In the genomic region with DNA sequence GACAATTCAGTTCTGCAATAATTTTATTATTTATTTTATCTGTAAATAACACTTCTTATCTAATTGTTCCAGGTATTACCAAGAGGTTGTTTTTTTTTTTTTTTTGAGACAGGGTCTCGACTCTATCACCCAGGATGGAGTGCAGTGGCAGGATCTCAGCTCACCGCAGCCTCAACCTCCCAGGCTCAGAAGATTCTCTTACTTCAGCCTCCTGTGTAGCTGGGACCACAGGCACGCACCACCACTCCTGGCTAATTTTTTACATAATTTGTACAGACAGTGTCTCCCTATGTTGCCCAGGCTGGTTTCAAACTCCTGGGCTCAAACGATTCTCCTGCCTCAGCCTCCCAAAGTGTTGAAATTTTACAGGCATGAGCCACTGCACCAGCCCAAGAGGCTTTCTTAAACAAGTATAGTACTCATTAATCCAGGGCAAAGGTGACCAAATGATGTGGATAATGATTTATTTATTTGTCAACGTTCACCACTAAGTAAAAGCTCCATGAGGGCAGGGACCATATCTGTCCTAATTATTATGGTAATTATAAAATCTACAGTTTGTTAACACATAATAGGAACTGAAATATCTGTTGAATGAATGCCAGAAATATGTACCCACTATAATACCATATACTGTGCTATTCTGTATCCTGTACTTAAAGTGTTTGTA, we compare ENCODE assay signal across 9 cellular contexts. TPM values are rescaled to one million over a fixed set of nuclear protein-coding genes. Genes with fewer than 3 reads are reported as not detected.
DNase-seq lines count a peak whose midpoint lies in the region; ATAC-seq, FAIRE-seq and TF ChIP-seq lines count a peak whose summit lies in the region.
"Had no signal": no experiment of that assay in that cellular context is flagged by ENCODE, and none has a peak within 500 bp of the region (broad histone marks: within the 10 kb centered on the region; RNA-seq: fewer than 3 reads in every experiment).

No MANE protein-coding gene starts in this region.

- H3K4me3 ChIP-seq in OCI-LY7 (ENCODE audit: low read depth, low read length, poor library complexity, severe bottlenecking) = peak overlapping the region; percentile 54
- H3K4me3 ChIP-seq in small intestine (ENCODE audit: low read depth in 1 of 2, low read length in 2 of 2) = no peak overlapping the region

- intact Hi-C loops in OCI-LY7 (cut with micrococcal nuclease; ENCODE audit: unreplicated experiment) = no loop called here
- intact Hi-C loops in dendritic cell treated with granulocyte-macrophage colony-stimulating factor and Interleukin-4, amounts not matched to agents 40 ng/mL and 50 ng/mL, for 4 days (cut with micrococcal nuclease) = no loop called here

- H3K4me3 Mint-ChIP-seq in dendritic cell treated with granulocyte-macrophage colony-stimulating factor and Interleukin-4, amounts not matched to agents 40 ng/mL and 50 ng/mL, for 4 days = peak overlapping the region; percentile 60
- H3K4me3 Mint-ChIP-seq: brain had no signal

- H3K36me3 Mint-ChIP-seq in dendritic cell treated with granulocyte-macrophage colony-stimulating factor and Interleukin-4, amounts not matched to agents 40 ng/mL and 50 ng/mL, for 4 days (ENCODE audit: low read depth) = peaks cover 46% of the 10 kb centered on the region

- H3K27me3 Mint-ChIP-seq in dendritic cell treated with granulocyte-macrophage colony-stimulating factor and Interleukin-4, amounts not matched to agents 40 ng/mL and 50 ng/mL, for 4 days = no peaks in the 10 kb centered on the region
- H3K27me3 Mint-ChIP-seq: brain had no signal

- H3K9me3 ChIP-seq in OCI-LY7 (ENCODE audit: low read length) (no peaks in the 10 kb centered on the region), small intestine (ENCODE audit: control insufficient read depth, low read depth) (no peaks in the 10 kb centered on the region)

- H3K79me2 ChIP-seq in OCI-LY7 (ENCODE audit: insufficient read depth, low read depth, low read length) = peaks cover 100% of the 10 kb centered on the region

- H3K27me3 ChIP-seq in small intestine (ENCODE audit: control insufficient read depth in 2 of 2, insufficient read depth in 2 of 2, low read length in 2 of 2) = no peaks in the 10 kb centered on the region

- H3K27ac ChIP-seq in OCI-LY7 (ENCODE audit: low read depth, low read length, poor library complexity, severe bottlenecking) (peak overlapping the region; percentile 82), small intestine (ENCODE audit: low read depth in 1 of 2, low read length in 1 of 2) (peak overlapping the region; percentile 41 to 75)

- ATAC-seq in HG03460 (IDR thresholded peaks at IDR 0.05; ENCODE audit: unreplicated experiment) (no peak), GM18867 (IDR thresholded peaks at IDR 0.05; ENCODE audit: unreplicated experiment) (no peak)

- WGBS in small intestine, 3 donors = 59 to 68% (median 62%) methylated on average over 5 of the region's 5 CpGs

- no peak for TF ChIP-seq CTCF in OCI-LY7 (conservative IDR thresholded peaks at IDR 0.05; ENCODE audit: low read length)

- H3K9me3 Mint-ChIP-seq in dendritic cell treated with granulocyte-macrophage colony-stimulating factor and Interleukin-4, amounts not matched to agents 40 ng/mL and 50 ng/mL, for 4 days = no peaks in the 10 kb centered on the region
- H3K9me3 Mint-ChIP-seq: brain had no signal

- H3K36me3 ChIP-seq in OCI-LY7 (ENCODE audit: insufficient read depth, low read length) = peaks cover 99% of the 10 kb centered on the region
- peaks cover 0 to 15% of the 10 kb centered on the region in 2 donors for H3K36me3 ChIP-seq in small intestine (ENCODE audit: control insufficient read depth in 2 of 2, insufficient read depth in 2 of 2, low read length in 2 of 2)

- H3K27ac Mint-ChIP-seq in dendritic cell treated with granulocyte-macrophage colony-stimulating factor and Interleukin-4, amounts not matched to agents 40 ng/mL and 50 ng/mL, for 4 days = peak overlapping the region; percentile 91
- H3K27ac Mint-ChIP-seq: brain had no signal

- peaks cover 11% of the 10 kb centered on the region for H3K4me1 Mint-ChIP-seq in dendritic cell treated with granulocyte-macrophage colony-stimulating factor and Interleukin-4, amounts not matched to agents 40 ng/mL and 50 ng/mL, for 4 days (ENCODE audit: low read depth)
- H3K4me1 Mint-ChIP-seq: brain had no signal

- no peak overlapping the region for H2AFZ ChIP-seq in OCI-LY7 (ENCODE audit: low read length)

- no peak for DNase-seq in GM18507 (ENCODE audit: extremely low spot score, insufficient read length, low read depth)
- no peak for DNase-seq in OCI-LY7 (ENCODE audit: low spot score)
- no peak for DNase-seq in small intestine
- DNase-seq in NCI-H748 treated with DMSO at 0.1 percent for 48 hours (lab: John Stamatoyannopoulos, UW) = no peak
- DNase-seq: NCI-H1417 had no signal

- POLR2A ChIA-PET in OCI-LY7 (lab: Charles Lee) = interaction anchor here (0.7 to 2.7 kb wide), 7 partner anchors 12 to 96 kb away, joined by 3 to 12 read pairs (median 5); a partner anchor contains a TSS

- H3K9me2 ChIP-seq in OCI-LY7 (ENCODE audit: insufficient read depth, low read length) = no peaks in the 10 kb centered on the region

- H3K4me1 ChIP-seq in OCI-LY7 (ENCODE audit: insufficient read depth, low read length, poor library complexity, severe bottlenecking) (peaks cover 76% of the 10 kb centered on the region), small intestine (ENCODE audit: control insufficient read depth in 2 of 2, insufficient read depth in 1 of 2, low read depth in 1 of 2, low read length in 1 of 2) (peaks cover 0 to 2% of the 10 kb centered on the region in 2 donors)

- CTCF ChIA-PET in OCI-LY7 (lab: Charles Lee; ENCODE audit: unreplicated experiment) = no interaction called here

- FAIRE-seq in GM18507 (lab: Jason Lieb, UNC) = peak; percentile 68
- no peak for FAIRE-seq in small intestine (lab: Jason Lieb, UNC)

- H3K4me2 ChIP-seq in OCI-LY7 (ENCODE audit: low read length) = peak overlapping the region; percentile 79

- H4K20me1 ChIP-seq in OCI-LY7 (ENCODE audit: insufficient read depth, low read length) = peaks cover 10% of the 10 kb centered on the region

- BruUV-seq in OCI-LY7 (replicated peaks; lab: Mats Ljungman, UMichigan) = no TSS peak

RNA-seq across cellular contexts. Expression of a gene that starts 12.0 kb away (rescaled TPM):
- 87.4 and 95.0 TPM in 2 replicates for total RNA-seq in OCI-LY7 (2014; rRNA removed; shearing (Covaris generic))
- 148 and 182 TPM in 2 replicates for total RNA-seq in OCI-LY7 (2022)
- 10 to 100 TPM in 2 of 3 donors, 1 to 10 TPM in 1; 6.7 to 27.7 (median 23.2) TPM for polyA plus RNA-seq in small intestine
